In the genomic region with DNA sequence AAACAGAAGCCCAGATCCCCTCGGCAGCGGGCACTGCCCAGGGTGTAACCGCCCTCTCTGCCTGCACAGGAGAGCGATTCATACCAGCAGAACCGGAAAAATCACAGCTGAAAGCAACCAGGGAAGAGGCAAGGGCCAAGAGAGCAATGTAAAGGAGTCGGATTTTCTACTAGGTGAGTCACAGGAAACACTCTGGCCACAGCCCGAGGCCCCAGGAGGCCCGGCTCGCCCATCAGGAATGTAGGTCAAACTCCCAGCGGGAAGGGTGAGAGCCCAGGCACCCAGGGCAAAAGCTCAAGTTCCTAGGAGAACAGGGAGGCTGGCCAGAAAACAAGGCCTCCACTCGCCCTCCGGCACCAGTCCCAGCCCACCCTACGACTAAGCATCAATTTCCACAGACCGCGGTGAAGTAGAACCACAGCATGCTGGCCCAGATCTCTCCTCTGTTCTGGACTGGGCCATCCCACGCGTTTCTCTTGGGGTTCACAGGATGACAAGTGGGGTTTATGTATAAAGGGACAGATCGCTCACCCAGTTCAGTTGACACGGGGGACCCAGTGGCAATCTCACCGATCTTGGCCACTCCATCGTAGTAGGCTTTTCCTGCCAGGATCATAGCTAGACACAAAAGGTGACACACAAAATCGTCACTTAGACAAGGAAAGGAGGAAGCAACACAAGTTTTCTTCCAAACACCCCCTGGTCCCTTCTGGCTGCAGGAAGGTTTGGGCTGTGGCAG, we compare ENCODE assay signal across 9 cellular contexts. TPM values are rescaled to one million over a fixed set of nuclear protein-coding genes. Genes with fewer than 3 reads are reported as not detected.
A peak's percentile ranks its signal among the peaks of the same experiment; 100 is the strongest.
DNase-seq lines count a peak whose midpoint lies in the region; ATAC-seq and TF ChIP-seq lines count a peak whose summit lies in the region.
"Had no signal": no experiment of that assay in that cellular context is flagged by ENCODE, and none has a peak within 500 bp of the region (broad histone marks: within the 10 kb centered on the region; RNA-seq: fewer than 3 reads in every experiment).

No MANE protein-coding gene starts in this region.

- H3K9me1 ChIP-seq in IMR-90 (ENCODE audit: insufficient read depth, low read length): peaks cover 10% of the 10 kb centered on the region

- CTCF ChIA-PET in IMR-90 (lab: Yijun Ruan, JAX): no interaction called here

- peak overlapping the region; percentile 46 for H4K5ac ChIP-seq in IMR-90 (ENCODE audit: low read depth, low read length)

- dilution Hi-C loops in IMR-90 (cut with HindIII; ENCODE audit: low sequenced_read_pairs, unreplicated experiment): no loop called here

- no peaks in the 10 kb centered on the region for H4K20me1 ChIP-seq in IMR-90 (ENCODE audit: insufficient read depth, low read length)

- peak overlapping the region; percentile 93 for H2AK9ac ChIP-seq in IMR-90 (replicated peaks; ENCODE audit: low read depth, low read length, poor library complexity)

- POLR2A ChIA-PET in IMR-90 (lab: Charles Lee; ENCODE audit: unreplicated experiment): no interaction called here

- intact Hi-C loops in IMR-90 (cut with micrococcal nuclease): no loop called here

- peak overlapping the region; percentile 95 for H3K14ac ChIP-seq in IMR-90 (replicated peaks; ENCODE audit: low read depth, low read length)

- peaks cover 8 to 23% of the 10 kb centered on the region in 2 experiments; a peak in 3 of 4 replicates for H3K79me1 ChIP-seq in IMR-90 (ENCODE audit: low read depth in 1 of 2, low read length in 2 of 2)

- peak overlapping the region; percentile 98 for H2BK20ac ChIP-seq in IMR-90 (ENCODE audit: low read depth, low read length)

- DNase-seq in AG09309 (ENCODE audit: low read depth) (no peak), IMR-90 (peak; percentile 82), choroid plexus epithelial cell (ENCODE audit: low read depth) (peak; percentile 87), mesenteric fat pad (ENCODE audit: low spot score) (peak; percentile 74), HUDEP-2 (lab: John Stamatoyannopoulos, UW; ENCODE audit: unreplicated experiment in 76 of 76) (no peak), inferior parietal cortex (ENCODE audit: extremely low spot score) (no peak)
- DNase-seq in NK-92 treated with Interleukin-12 subunit alpha and Interleukin-12 subunit beta, amount 100 ng/mL, for 24 hours (lab: John Stamatoyannopoulos, UW): no peak
- DNase-seq: NCI-H526 had no signal

- peak overlapping the region; percentile 98 for H2AK5ac ChIP-seq in IMR-90 (ENCODE audit: low read depth, low read length)

- H4K8ac ChIP-seq in IMR-90 (ENCODE audit: low read depth in 2 of 2, low read length in 2 of 2): peak overlapping the region; percentile 97

- BruUV-seq in IMR-90 (replicated peaks; lab: Mats Ljungman, UMichigan): no TSS peak

- TF ChIP-seq POLR2A in IMR-90 (IDR thresholded peaks at IDR 0.05; ENCODE audit: low read depth, low read length): no peak

- peak overlapping the region; percentile 87 for H2AFZ ChIP-seq in IMR-90 (replicated peaks; ENCODE audit: low read length, poor library complexity)

- WGBS in IMR-90 (ENCODE audit: extremely low coverage in 2 of 2, insufficient read length in 1 of 2), 2 experiments: 14% methylated on average over 2 of the region's 22 CpGs; no CpG with 5 or more reads in 1 of the 2 experiments

- H3K18ac ChIP-seq in IMR-90 (ENCODE audit: low read depth, low read length): peak overlapping the region; percentile 83

- H3K4me3 ChIP-seq in AG09309 (ENCODE audit: control insufficient read depth, low read depth, low read length) (peak overlapping the region; percentile 3; the same call in 1 of the 2 replicates), IMR-90 (ENCODE audit: insufficient read depth, low read depth, low read length) (no peak overlapping the region), choroid plexus epithelial cell (ENCODE audit: low read depth, low read length) (no peak overlapping the region)

- peak; percentile 1; the same call in 1 of the 2 replicates for TF ChIP-seq RAD21 in IMR-90 (IDR thresholded peaks at IDR 0.05; ENCODE audit: low read length)

- H2BK120ac ChIP-seq in IMR-90 (ENCODE audit: low read depth, low read length): peak overlapping the region; percentile 99

- peak overlapping the region; percentile 93 for H2BK5ac ChIP-seq in IMR-90 (ENCODE audit: low read depth, low read length, poor library complexity, severe bottlenecking)

- peak overlapping the region; percentile 97; the same call in 2 of the 3 replicates for H2BK15ac ChIP-seq in IMR-90 (ENCODE audit: low read depth, low read length)

- ATAC-seq in IMR-90 (ENCODE audit: low read depth) (peak; percentile 94), GM21723 (IDR thresholded peaks at IDR 0.05; ENCODE audit: unreplicated experiment) (no peak)

- no peaks in the 10 kb centered on the region for H3K9me3 ChIP-seq in IMR-90 (ENCODE audit: control insufficient read depth, insufficient read depth, low read length)

- H3K23ac ChIP-seq in IMR-90 (ENCODE audit: low read depth, low read length): peak overlapping the region; percentile 87

- in situ Hi-C loops in IMR-90 (cut with MboI; ENCODE audit: low sequenced_read_pairs): no loop called here

- no peaks in the 10 kb centered on the region for H3K36me3 ChIP-seq in IMR-90 (ENCODE audit: control insufficient read depth, insufficient read depth, low read length)

- H3K27me3 ChIP-seq in IMR-90 (ENCODE audit: control insufficient read depth, insufficient read depth, low read length): no peaks in the 10 kb centered on the region

- peak overlapping the region; percentile 37; the same call in 1 of the 2 replicates for H3K4me2 ChIP-seq in IMR-90 (ENCODE audit: low read depth, low read length)

- peak overlapping the region; percentile 94 for H4K91ac ChIP-seq in IMR-90 (ENCODE audit: insufficient read depth, low read depth, low read length)

- peak overlapping the region; percentile 96 for H3K4ac ChIP-seq in IMR-90 (ENCODE audit: low read depth, low read length)

- TF ChIP-seq CTCF in AG09309 (IDR thresholded peaks at IDR 0.05; ENCODE audit: control insufficient read depth, insufficient read depth, low read depth, low read length, missing control alignments): no peak
- TF ChIP-seq CTCF in IMR-90 (conservative IDR thresholded peaks at IDR 0.05; ENCODE audit: low read depth, low read length): no peak
- TF ChIP-seq CTCF in choroid plexus epithelial cell (conservative IDR thresholded peaks at IDR 0.05; ENCODE audit: low read depth, low read length): no peak

- no peak overlapping the region for H3K9ac ChIP-seq in IMR-90 (ENCODE audit: low read depth, low read length)

- H3K56ac ChIP-seq in IMR-90 (ENCODE audit: extremely low read depth, insufficient read depth, low read length): peak overlapping the region; percentile 56

- peak overlapping the region; percentile 88 for H3K27ac ChIP-seq in IMR-90 (ENCODE audit: insufficient read depth, low read length)

- peaks cover 14% of the 10 kb centered on the region for H3K4me1 ChIP-seq in IMR-90 (ENCODE audit: control insufficient read depth, insufficient read depth, low read length)

TF ChIP-seq in IMR-90, 13 proteins besides CTCF, POLR2A, EP300 and RAD21:
- TF ChIP-seq MAZ (IDR thresholded peaks at IDR 0.05; ENCODE audit: borderline replicate concordance, low read depth, low read length): peak; percentile 44; the same call in 1 of the 2 replicates
- TF ChIP-seq FOS (IDR thresholded peaks at IDR 0.05; ENCODE audit: low read depth, low read length): peak; percentile 57; the same call in 1 of the 2 replicates
- TF ChIP-seq, protein P1, sequence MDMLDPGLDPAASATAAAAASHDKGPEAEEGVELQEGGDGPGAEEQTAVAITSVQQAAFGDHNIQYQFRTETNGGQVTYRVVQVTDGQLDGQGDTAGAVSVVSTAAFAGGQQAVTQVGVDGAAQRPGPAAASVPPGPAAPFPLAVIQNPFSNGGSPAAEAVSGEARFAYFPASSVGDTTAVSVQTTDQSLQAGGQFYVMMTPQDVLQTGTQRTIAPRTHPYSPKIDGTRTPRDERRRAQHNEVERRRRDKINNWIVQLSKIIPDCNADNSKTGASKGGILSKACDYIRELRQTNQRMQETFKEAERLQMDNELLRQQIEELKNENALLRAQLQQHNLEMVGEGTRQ (IDR thresholded peaks at IDR 0.05; ENCODE audit: low read depth, low read length): no peak

RNA-seq across cellular contexts. Expression of a gene that starts 46.2 kb away (rescaled TPM):
- total RNA-seq in IMR-90 (2012; rRNA removed) (2.2 TPM in 2 replicates), mesenteric fat pad (4.6 TPM)
- 5.8 and 6.0 TPM in 2 replicates for polyA plus RNA-seq in IMR-90 (2012; rRNA removed)
- 4.7 and 5.4 TPM in 2 replicates for polyA plus RNA-seq in IMR-90 (2012; cell fraction: cytosol; rRNA removed)
- 6.3 and 8.4 TPM in 2 replicates for polyA plus RNA-seq in IMR-90 (2012; cell fraction: nucleus; rRNA removed; ENCODE audit: low replicate concordance)

Comparison
In these comparisons a context has a peak if more than half of its experiments do, and no peak if none do; other contexts are left out.
1. DNase-seq: peak in IMR-90 (single experiment), choroid plexus epithelial cell (single experiment) and mesenteric fat pad (single experiment); none in AG09309 (single experiment), HUDEP-2 (0 of 76), inferior parietal cortex (single experiment) and NK-92 treated with Interleukin-12 subunit alpha and Interleukin-12 subunit beta, amount 100 ng/mL, for 24 hours (single experiment).